Comparison of ENCODE assay signal across 1 cellular context in the genomic region with DNA sequence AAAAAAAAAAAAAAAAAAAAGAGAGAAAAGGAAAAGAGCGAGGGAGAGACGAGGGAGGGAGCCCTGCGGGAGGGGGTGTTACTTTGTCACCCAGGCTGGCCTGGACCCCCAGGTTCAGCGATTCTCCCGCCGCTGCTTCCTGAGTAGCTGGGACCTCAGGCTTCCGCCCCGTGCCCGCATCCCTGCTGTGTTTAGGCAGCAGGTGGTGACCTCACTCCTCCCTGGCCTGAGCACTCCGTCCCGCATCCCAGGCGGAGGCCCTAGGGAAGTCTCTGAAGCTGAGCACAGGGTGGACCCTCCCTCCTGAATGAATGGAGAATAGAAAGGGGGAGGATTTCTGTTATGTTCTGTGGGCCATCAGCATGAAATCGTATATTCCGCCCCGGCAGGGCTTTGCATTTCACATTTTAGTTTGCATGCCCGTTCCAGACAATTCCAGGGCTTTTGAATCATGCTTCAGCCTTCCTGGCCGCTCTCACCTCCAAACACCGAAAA.
TF ChIP-seq lines count a peak whose summit lies in the region.

No MANE protein-coding gene starts in this region.

TF ChIP-seq in H1, 55 proteins besides CTCF, POLR2A, EP300 and RAD21:
- TF ChIP-seq ASH2L (IDR thresholded peaks at IDR 0.05; ENCODE audit: low read length): peak; percentile 55
- TF ChIP-seq SP1 (IDR thresholded peaks at IDR 0.05; ENCODE audit: low read depth, low read length): peak; percentile 17; the same call in 1 of the 2 replicates
- peak; percentile 13; the same call in 1 of the 2 replicates for TF ChIP-seq JUND (IDR thresholded peaks at IDR 0.05; ENCODE audit: low read length)
